27 cellular contexts compared by ENCODE assay signal in the genomic region with DNA sequence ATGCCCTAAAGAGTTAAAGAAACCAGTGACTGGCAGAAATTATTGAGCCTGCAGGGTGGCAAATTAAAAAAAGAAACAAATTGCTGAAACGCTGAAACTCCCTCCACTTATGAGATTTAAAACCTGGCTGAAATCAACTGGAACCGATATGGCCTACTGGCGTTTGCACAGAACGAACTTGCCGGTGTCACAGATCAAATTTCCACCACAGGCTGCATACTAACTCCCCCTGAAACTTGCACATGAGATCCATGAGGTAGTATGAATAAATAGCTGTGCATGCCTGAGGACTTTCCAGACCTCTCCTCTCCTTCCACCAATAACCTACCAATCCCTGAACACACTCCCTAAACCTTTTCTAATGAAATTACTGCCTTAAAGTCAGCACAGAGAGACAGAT.
DNase-seq lines count a peak whose midpoint lies in the region; FAIRE-seq and TF ChIP-seq lines count a peak whose summit lies in the region.
"Had no signal": no experiment of that assay in that cellular context is flagged by ENCODE, and none has a peak within 500 bp of the region (broad histone marks: within the 10 kb centered on the region; RNA-seq: fewer than 3 reads in every experiment).

No MANE protein-coding gene starts in this region.

- H3K4me3 ChIP-seq in skeletal muscle tissue (ENCODE audit: low read length in 3 of 3): peak overlapping the region in 2 of 3 donors; percentile 1 to 36
- H3K4me3 ChIP-seq: adrenal gland, heart left ventricle, ovary had no signal

- no peaks in the 10 kb centered on the region for H3K27me3 ChIP-seq in skeletal muscle tissue (ENCODE audit: control insufficient read depth in 3 of 3, insufficient read depth in 3 of 3, low read length in 3 of 3)
- H3K27me3 ChIP-seq: adrenal gland, brain microvascular endothelial cell, heart left ventricle, ovary had no signal

- H3K4me3 Mint-ChIP-seq in activated naive CD8-positive, alpha-beta T cell treated with anti-CD3 and anti-CD28 coated beads for 36 hours: no peak overlapping the region
- H3K4me3 Mint-ChIP-seq: activated T-cell treated with anti-CD3 and anti-CD28 coated beads, Interleukin-2, amount 50 U/mL, for 24 hours; CD4-positive, alpha-beta memory T cell; naive thymus-derived CD4-positive, alpha-beta T cell; stimulated activated naive CD8-positive, alpha-beta T cell treated with anti-CD3 and anti-CD28 coated beads, Interleukin-15, Interleukin-2, amounts not matched to agents 100 ng/mL and 50 ng/mL, for 24 hours; T-helper 2 cell treated with Interferon-gamma antibody and Interleukin-4, amounts not matched to agents 5 μg/mL and 100 μg/mL, for 36 hours had no signal

- H3K36me3 ChIP-seq in skeletal muscle tissue (ENCODE audit: control insufficient read depth in 3 of 3, insufficient read depth in 3 of 3, low read length in 3 of 3): no peaks in the 10 kb centered on the region
- H3K36me3 ChIP-seq: adrenal gland, brain microvascular endothelial cell, heart left ventricle, ovary had no signal

- TF ChIP-seq POLR2A in GM12892 (IDR thresholded peaks at IDR 0.05; ENCODE audit: low read depth, low read length): no peak

- no peak for FAIRE-seq in GM12892 (lab: Jason Lieb, UNC)
- FAIRE-seq: colon, HepG2 had no signal

- H3K9me3 Mint-ChIP-seq in activated naive CD8-positive, alpha-beta T cell treated with anti-CD3 and anti-CD28 coated beads for 36 hours: peaks cover 8% of the 10 kb centered on the region

- H3K9me3 ChIP-seq in skeletal muscle tissue (ENCODE audit: control insufficient read depth in 3 of 3, low read length in 3 of 3): no peaks in the 10 kb centered on the region
- H3K9me3 ChIP-seq: ovary had no signal

- DNase-seq in NCI-H187 (lab: John Stamatoyannopoulos, UW): peak; percentile 13 to 50
- DNase-seq in NCI-H510A (lab: John Stamatoyannopoulos, UW): peak; percentile 2
- DNase-seq in kidney tubule cell (ENCODE audit: low spot score): peak; percentile 47
- DNase-seq in activated naive CD8-positive, alpha-beta T cell treated with anti-CD3 and anti-CD28 coated beads for 36 hours: no peak
- no peak for DNase-seq in GM12892 (ENCODE audit: insufficient read length)
- DNase-seq in stimulated activated CD4-positive, alpha-beta T cell treated with anti-CD3 and anti-CD28 coated beads, Interleukin-12 subunit alpha, Interleukin-12 subunit beta, amount 100 ng/mL, for 4 hours: no peak
- DNase-seq: activated CD4-positive, alpha-beta T cell treated with anti-CD3 and anti-CD28 coated beads for 48 hours; activated T-cell treated with anti-CD3 and anti-CD28 coated beads, Interleukin-2, amount 50 U/mL, for 24 hours; adrenal gland; brain microvascular endothelial cell; CD4-positive, alpha-beta memory T cell; effector CD8-positive, alpha-beta T cell; H7; heart left ventricle; Kasumi-1; left colon; naive thymus-derived CD4-positive, alpha-beta T cell; NCI-H1694; NCI-H524; ovary; right cardiac atrium had no signal

- peaks cover 16% of the 10 kb centered on the region for H3K4me1 Mint-ChIP-seq in activated naive CD8-positive, alpha-beta T cell treated with anti-CD3 and anti-CD28 coated beads for 36 hours

- H3K27ac ChIP-seq in skeletal muscle tissue (ENCODE audit: low read depth, low read length): peak overlapping the region; percentile 82
- H3K27ac ChIP-seq: adrenal gland, brain microvascular endothelial cell, heart left ventricle, ovary, VCaP had no signal

- no peaks in the 10 kb centered on the region for H3K27me3 Mint-ChIP-seq in activated naive CD8-positive, alpha-beta T cell treated with anti-CD3 and anti-CD28 coated beads for 36 hours
- H3K27me3 Mint-ChIP-seq: activated T-cell treated with anti-CD3 and anti-CD28 coated beads, Interleukin-2, amount 50 U/mL, for 24 hours; CD4-positive, alpha-beta memory T cell; naive thymus-derived CD4-positive, alpha-beta T cell; stimulated activated naive CD8-positive, alpha-beta T cell treated with anti-CD3 and anti-CD28 coated beads, Interleukin-15, Interleukin-2, amounts not matched to agents 100 ng/mL and 50 ng/mL, for 24 hours had no signal

- peaks cover 31% of the 10 kb centered on the region for H3K36me3 Mint-ChIP-seq in activated naive CD8-positive, alpha-beta T cell treated with anti-CD3 and anti-CD28 coated beads for 36 hours

- no peak overlapping the region for H3K27ac Mint-ChIP-seq in activated naive CD8-positive, alpha-beta T cell treated with anti-CD3 and anti-CD28 coated beads for 36 hours
- H3K27ac Mint-ChIP-seq: activated T-cell treated with anti-CD3 and anti-CD28 coated beads, Interleukin-2, amount 50 U/mL, for 24 hours; CD4-positive, alpha-beta memory T cell; naive thymus-derived CD4-positive, alpha-beta T cell; stimulated activated naive CD8-positive, alpha-beta T cell treated with anti-CD3 and anti-CD28 coated beads, Interleukin-15, Interleukin-2, amounts not matched to agents 100 ng/mL and 50 ng/mL, for 24 hours; T-helper 2 cell treated with Interferon-gamma antibody and Interleukin-4, amounts not matched to agents 5 μg/mL and 100 μg/mL, for 36 hours had no signal

- peaks cover 0 to 10% (median 6%) of the 10 kb centered on the region in 3 donors for H3K4me1 ChIP-seq in skeletal muscle tissue (ENCODE audit: control insufficient read depth in 3 of 3, insufficient read depth in 3 of 3, low read length in 3 of 3)

- H3K9ac ChIP-seq in skeletal muscle tissue (ENCODE audit: low read depth in 1 of 3, low read length in 3 of 3): peak overlapping the region in 1 of 3 donors; percentile 57

Comparison
In these comparisons a context has a peak if more than half of its experiments do, and no peak if none do; other contexts are left out.
1. DNase-seq: peak in NCI-H187 (2 of 2), NCI-H510A (single experiment) and kidney tubule cell (single experiment); none in activated naive CD8-positive, alpha-beta T cell treated with anti-CD3 and anti-CD28 coated beads for 36 hours (single experiment), GM12892 (single experiment) and stimulated activated CD4-positive, alpha-beta T cell treated with anti-CD3 and anti-CD28 coated beads, Interleukin-12 subunit alpha, Interleukin-12 subunit beta, amount 100 ng/mL, for 4 hours (single experiment).